In the genomic region with DNA sequence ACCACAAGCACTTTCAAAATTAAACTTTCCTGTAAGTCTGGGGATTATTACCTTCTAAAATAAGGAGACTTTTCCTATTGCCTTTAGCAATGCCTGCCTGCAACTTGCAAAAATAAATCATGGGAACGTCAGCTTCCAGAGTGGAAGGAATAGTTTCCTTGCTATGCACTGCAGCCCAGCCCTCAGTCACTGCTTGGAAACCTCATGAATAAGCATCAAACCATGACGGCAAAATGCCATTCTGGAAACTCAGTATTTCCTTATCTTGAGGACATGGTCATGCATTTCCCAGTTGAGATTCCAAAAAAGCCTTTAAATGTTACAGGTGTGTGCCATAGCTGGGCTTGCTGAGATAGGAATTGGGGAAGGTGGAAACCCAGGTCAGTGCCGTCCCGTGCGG, we compare ENCODE assay signal across 22 cellular contexts.
DNase-seq lines count a peak whose midpoint lies in the region; ATAC-seq and TF ChIP-seq lines count a peak whose summit lies in the region.
"Had no signal": no experiment of that assay in that cellular context is flagged by ENCODE, and none has a peak within 500 bp of the region (broad histone marks: within the 10 kb centered on the region; RNA-seq: fewer than 3 reads in every experiment).

No MANE protein-coding gene starts in this region.

- TF ChIP-seq CTCF in HFFc6 (IDR thresholded peaks at IDR 0.05), result no peak
- no peak for TF ChIP-seq CTCF in brain microvascular endothelial cell (IDR thresholded peaks at IDR 0.05; ENCODE audit: low read depth, low read length, missing control alignments)

- H3K4me1 Mint-ChIP-seq in HFFc6 (ENCODE audit: low read depth), result peaks cover 53% of the 10 kb centered on the region
- H3K4me1 Mint-ChIP-seq in naive thymus-derived CD4-positive, alpha-beta T cell, result no peaks in the 10 kb centered on the region
- H3K4me1 Mint-ChIP-seq in T-cell, result no peaks in the 10 kb centered on the region
- H3K4me1 Mint-ChIP-seq: H9 had no signal

- H3K36me3 Mint-ChIP-seq in HFFc6 (ENCODE audit: low read depth) (peaks cover 14% of the 10 kb centered on the region), T-cell (no peaks in the 10 kb centered on the region)
- H3K36me3 Mint-ChIP-seq in naive thymus-derived CD4-positive, alpha-beta T cell, result peaks cover 0 to 9% (median 0%) of the 10 kb centered on the region in 5 donors

- CTCF ChIA-PET in naive thymus-derived CD4-positive, alpha-beta T cell (lab: Charles Lee), result no interaction called here
- CTCF ChIA-PET in T-cell (lab: Charles Lee), result no interaction called here

- H3K27me3 ChIP-seq in brain microvascular endothelial cell (replicated peaks), result no peaks in the 10 kb centered on the region
- H3K27me3 ChIP-seq in naive thymus-derived CD4-positive, alpha-beta T cell (ENCODE audit: control insufficient read depth in 2 of 2, insufficient read depth in 2 of 2, low read length in 2 of 2), result peaks cover 0 to 3% of the 10 kb centered on the region in 2 donors
- H3K27me3 ChIP-seq: ovary had no signal

- H3K27ac Mint-ChIP-seq in HFFc6 (peak overlapping the region; percentile 64), T-cell (no peak overlapping the region)
- H3K27ac Mint-ChIP-seq in naive thymus-derived CD4-positive, alpha-beta T cell, result no peak overlapping the region
- H3K27ac Mint-ChIP-seq: H9 had no signal

- no peak overlapping the region for H3K27ac ChIP-seq in brain microvascular endothelial cell
- no peak overlapping the region for H3K27ac ChIP-seq in naive thymus-derived CD4-positive, alpha-beta T cell (ENCODE audit: low read depth, low read length)
- H3K27ac ChIP-seq: breast epithelium, foreskin keratinocyte, ovary, thoracic aorta had no signal

- H3K27me3 Mint-ChIP-seq in HFFc6 (ENCODE audit: insufficient read depth), result peaks cover 3% of the 10 kb centered on the region
- H3K27me3 Mint-ChIP-seq in naive thymus-derived CD4-positive, alpha-beta T cell, result peaks cover 14 to 58% (median 50%) of the 10 kb centered on the region in 5 donors
- H3K27me3 Mint-ChIP-seq in T-cell, result peaks cover 37 to 47% of the 10 kb centered on the region in 2 donors

- no peak for ATAC-seq in naive thymus-derived CD4-positive, alpha-beta T cell
- ATAC-seq in T-cell (replicated peaks in 1 of 4) (no peak), HG03520 (IDR thresholded peaks at IDR 0.05; ENCODE audit: unreplicated experiment) (no peak)
- ATAC-seq: activated T-cell treated with anti-CD3 and anti-CD28 coated beads, Interleukin-2, amount 50 U/mL, for 4 hours; foreskin keratinocyte had no signal

- no peak overlapping the region for H3K4me3 ChIP-seq in brain microvascular endothelial cell (ENCODE audit: low read depth, low read length)
- H3K4me3 ChIP-seq in naive thymus-derived CD4-positive, alpha-beta T cell (ENCODE audit: low read length), result no peak overlapping the region
- H3K4me3 ChIP-seq: breast epithelium, ovary, thoracic aorta had no signal

- peak overlapping the region; percentile 44 for H3K4me3 Mint-ChIP-seq in HFFc6
- H3K4me3 Mint-ChIP-seq in naive thymus-derived CD4-positive, alpha-beta T cell, result no peak overlapping the region
- no peak overlapping the region for H3K4me3 Mint-ChIP-seq in T-cell
- H3K4me3 Mint-ChIP-seq: activated T-cell treated with anti-CD3 and anti-CD28 coated beads, Interleukin-2, amount 50 U/mL, for 4 hours; H9 had no signal

- POLR2A ChIA-PET in naive thymus-derived CD4-positive, alpha-beta T cell (lab: Charles Lee), result no interaction called here
- POLR2A ChIA-PET in T-cell (lab: Charles Lee), result no interaction called here

- no peaks in the 10 kb centered on the region for H3K36me3 ChIP-seq in brain microvascular endothelial cell (replicated peaks)
- no peaks in the 10 kb centered on the region for H3K36me3 ChIP-seq in naive thymus-derived CD4-positive, alpha-beta T cell (ENCODE audit: control insufficient read depth in 2 of 3, insufficient read depth in 3 of 3, low read length in 3 of 3)
- H3K36me3 ChIP-seq: breast epithelium, ovary, thoracic aorta had no signal

- in situ Hi-C loops in brain microvascular endothelial cell (cut with HindIII; ENCODE audit: low pct_ligation_motif_present, low sequenced_read_pairs), result no loop called here

- intact Hi-C loops in naive thymus-derived CD4-positive, alpha-beta T cell (cut with micrococcal nuclease), result no loop called here

- H3K9me3 Mint-ChIP-seq in HFFc6 (peaks cover 15% of the 10 kb centered on the region), T-cell (peaks cover 3 to 13% (median 3%) of the 10 kb centered on the region in 3 donors)
- peaks cover 0 to 20% (median 10%) of the 10 kb centered on the region in 11 donors for H3K9me3 Mint-ChIP-seq in naive thymus-derived CD4-positive, alpha-beta T cell

- H3K9me3 ChIP-seq in naive thymus-derived CD4-positive, alpha-beta T cell (ENCODE audit: control insufficient read depth in 2 of 3, low read length in 3 of 3), result peaks cover 0 to 8% (median 0%) of the 10 kb centered on the region in 3 experiments
- H3K9me3 ChIP-seq: ovary had no signal

- DNase-seq in HFFc6, result peak; percentile 83
- peak; percentile 73 for DNase-seq in brain microvascular endothelial cell
- DNase-seq in hepatic stellate cell (ENCODE audit: low spot score), result peak; percentile 85
- peak; percentile 58 for DNase-seq in stromal cell of bone marrow (ENCODE audit: low read depth)
- no peak for DNase-seq in naive thymus-derived CD4-positive, alpha-beta T cell
- no peak for DNase-seq in T-cell
- DNase-seq: activated CD4-positive, alpha-beta T cell treated with anti-CD3 and anti-CD28 coated beads, Interleukin-2, amount 50 U/mL, for 1 hour; activated naive CD4-positive, alpha-beta T cell treated with anti-CD3 and anti-CD28 coated beads, Interleukin-2, amount 50 U/mL, for 16 hours; activated T-cell treated with anti-CD3 and anti-CD28 coated beads, Interleukin-2, amount 50 U/mL, for 4 hours; DMS53; effector CD8-positive, alpha-beta T cell; H9; Karpas-422; NCI-H1417; NCI-H2171 treated with DMSO at 0.1 percent for 48 hours; RPMI8226; stimulated activated CD4-positive, alpha-beta T cell treated with anti-CD3 and anti-CD28 coated beads, Interleukin-4, amount 100 ng/mL, for 24 hours had no signal

- no peaks in the 10 kb centered on the region for H3K4me1 ChIP-seq in naive thymus-derived CD4-positive, alpha-beta T cell (ENCODE audit: control insufficient read depth in 2 of 2, insufficient read depth in 2 of 2, low read length in 2 of 2)
- H3K4me1 ChIP-seq: breast epithelium, foreskin keratinocyte had no signal

Comparison
In these comparisons a context has a peak if more than half of its experiments do, and no peak if none do; other contexts are left out.
1. DNase-seq: peak in HFFc6 (single experiment), brain microvascular endothelial cell (single experiment), hepatic stellate cell (single experiment) and stromal cell of bone marrow (single experiment); none in naive thymus-derived CD4-positive, alpha-beta T cell (0 of 9) and T-cell (0 of 34).